In genomic region chr19:3304871-3305423, GRCh38 we compare ENCODE assay signal across 8 cellular contexts.
A peak's percentile ranks its signal among the peaks of the same experiment; 100 is the strongest.
DNase-seq lines count a peak whose midpoint lies in the region; TF ChIP-seq lines count a peak whose summit lies in the region.

No MANE protein-coding gene starts in this region.

- POLR2A ChIA-PET in CD8-positive, alpha-beta memory T cell (lab: Charles Lee): no interaction called here

- peaks cover 0 to 3% (median 0%) of the 10 kb centered on the region in 3 donors for H3K4me1 Mint-ChIP-seq in CD8-positive, alpha-beta memory T cell
- H3K4me1 Mint-ChIP-seq in activated T-helper 1 cell treated with anti-CD3 and anti-CD28 coated beads, Interleukin-12 subunit alpha, Interleukin-12 subunit beta, Interleukin-2, Interleukin-4 antibody, amounts not matched to agents 30 ng/mL and 10 ng/mL and 1 ng/mL, durations not matched to agents 14 hours and 24 hours and 36 hours (ENCODE audit: low read depth): no peaks in the 10 kb centered on the region

- peaks cover 0 to 3% (median 0%) of the 10 kb centered on the region in 3 donors for H3K36me3 Mint-ChIP-seq in CD8-positive, alpha-beta memory T cell
- no peaks in the 10 kb centered on the region for H3K36me3 Mint-ChIP-seq in activated T-helper 1 cell treated with anti-CD3 and anti-CD28 coated beads, Interleukin-12 subunit alpha, Interleukin-12 subunit beta, Interleukin-2, Interleukin-4 antibody, amounts not matched to agents 30 ng/mL and 10 ng/mL and 1 ng/mL, durations not matched to agents 14 hours and 24 hours and 36 hours (ENCODE audit: low read depth)

- no peaks in the 10 kb centered on the region for H3K36me3 ChIP-seq in CD8-positive, alpha-beta memory T cell (ENCODE audit: insufficient read depth, low read length)

- H3K9me3 ChIP-seq in CD8-positive, alpha-beta memory T cell (ENCODE audit: low read length): no peaks in the 10 kb centered on the region

- intact Hi-C loops in activated T-helper 1 cell treated with anti-CD3 and anti-CD28 coated beads, Interleukin-12 subunit alpha, Interleukin-12 subunit beta, Interleukin-2, Interleukin-4 antibody, amounts not matched to agents 30 ng/mL and 10 ng/mL and 1 ng/mL, durations not matched to agents 14 hours and 24 hours and 36 hours (cut with micrococcal nuclease): loop anchor here (1.0 kb wide), 1 partner anchor 180 kb away; no protein-coding TSS in a partner anchor

- H3K27ac Mint-ChIP-seq in CD8-positive, alpha-beta memory T cell: no peak overlapping the region
- no peak overlapping the region for H3K27ac Mint-ChIP-seq in activated T-helper 1 cell treated with anti-CD3 and anti-CD28 coated beads, Interleukin-12 subunit alpha, Interleukin-12 subunit beta, Interleukin-2, Interleukin-4 antibody, amounts not matched to agents 30 ng/mL and 10 ng/mL and 1 ng/mL, durations not matched to agents 14 hours and 24 hours and 36 hours

- H3K9me3 Mint-ChIP-seq in CD8-positive, alpha-beta memory T cell: peaks cover 0 to 8% (median 3%) of the 10 kb centered on the region in 5 donors
- H3K9me3 Mint-ChIP-seq in activated T-helper 1 cell treated with anti-CD3 and anti-CD28 coated beads, Interleukin-12 subunit alpha, Interleukin-12 subunit beta, Interleukin-2, Interleukin-4 antibody, amounts not matched to agents 30 ng/mL and 10 ng/mL and 1 ng/mL, durations not matched to agents 14 hours and 24 hours and 36 hours: peaks cover 4% of the 10 kb centered on the region

- DNase-seq in CD8-positive, alpha-beta memory T cell: peak; percentile 61 to 76 (median 70)
- DNase-seq in HS-5 (ENCODE audit: low read depth) (peak; percentile 42), fibroblast of villous mesenchyme (ENCODE audit: low read depth) (peak; percentile 66), nucleus accumbens (lab: John Stamatoyannopoulos, UW) (peak in 44 of 56 donors; percentile 7 to 83 (median 46)), superior temporal gyrus (ENCODE audit: extremely low spot score) (peak; percentile 90), mesenteric fat pad (ENCODE audit: low spot score) (no peak)
- peak; percentile 48 for DNase-seq in activated T-helper 1 cell treated with anti-CD3 and anti-CD28 coated beads, Interleukin-12 subunit alpha, Interleukin-12 subunit beta, Interleukin-2, Interleukin-4 antibody, amounts not matched to agents 30 ng/mL and 10 ng/mL and 1 ng/mL, durations not matched to agents 14 hours and 24 hours and 36 hours (ENCODE audit: low spot score)

- H3K27ac ChIP-seq in CD8-positive, alpha-beta memory T cell (ENCODE audit: low read depth, low read length): no peak overlapping the region

- H3K27me3 Mint-ChIP-seq in CD8-positive, alpha-beta memory T cell: peaks cover 16 to 41% of the 10 kb centered on the region in 2 donors
- H3K27me3 Mint-ChIP-seq in activated T-helper 1 cell treated with anti-CD3 and anti-CD28 coated beads, Interleukin-12 subunit alpha, Interleukin-12 subunit beta, Interleukin-2, Interleukin-4 antibody, amounts not matched to agents 30 ng/mL and 10 ng/mL and 1 ng/mL, durations not matched to agents 14 hours and 24 hours and 36 hours (ENCODE audit: insufficient read depth): no peaks in the 10 kb centered on the region

- CTCF ChIA-PET in CD8-positive, alpha-beta memory T cell (lab: Charles Lee): interaction anchor here (0.6 to 2.9 kb wide), 11 partner anchors 10 to 185 kb away, joined by 3 to 13 read pairs (median 3); no protein-coding TSS in a partner anchor

- no peaks in the 10 kb centered on the region for H3K27me3 ChIP-seq in CD8-positive, alpha-beta memory T cell (ENCODE audit: insufficient read depth, low read length, poor library complexity, severe bottlenecking)

- no peak overlapping the region for H3K4me3 ChIP-seq in CD8-positive, alpha-beta memory T cell (ENCODE audit: low read length)
- no peak overlapping the region for H3K4me3 ChIP-seq in fibroblast of villous mesenchyme (ENCODE audit: low read depth, low read length)

- TF ChIP-seq CTCF in fibroblast of villous mesenchyme (IDR thresholded peaks at IDR 0.05; ENCODE audit: insufficient read depth, low read depth, low read length): peak; percentile 85

- no peak overlapping the region for H3K4me3 Mint-ChIP-seq in CD8-positive, alpha-beta memory T cell
- no peak overlapping the region for H3K4me3 Mint-ChIP-seq in activated T-helper 1 cell treated with anti-CD3 and anti-CD28 coated beads, Interleukin-12 subunit alpha, Interleukin-12 subunit beta, Interleukin-2, Interleukin-4 antibody, amounts not matched to agents 30 ng/mL and 10 ng/mL and 1 ng/mL, durations not matched to agents 14 hours and 24 hours and 36 hours

- peaks cover 8% of the 10 kb centered on the region for H3K4me1 ChIP-seq in CD8-positive, alpha-beta memory T cell (ENCODE audit: insufficient read depth, low read length)

TF ChIP-seq in PFSK-1, 5 proteins besides CTCF, POLR2A, EP300 and RAD21:
- 0 out of 4 replicates have a peak, but pooled peaks have one; percentile 7 to 31 for TF ChIP-seq REST (IDR thresholded peaks at IDR 0.05; ENCODE audit: insufficient read depth in 1 of 2, low read depth in 2 of 2, low read length in 2 of 2)
- no peak for TF ChIP-seq POLR2AphosphoS5 (IDR thresholded peaks at IDR 0.05; ENCODE audit: low read depth, low read length)
- no peak for TF ChIP-seq SIN3A (IDR thresholded peaks at IDR 0.05; ENCODE audit: borderline replicate concordance, insufficient read depth, low read length)
